In genomic region chr12:11797993-11798720, GRCh38 we compare ENCODE assay signal across 1 cellular context.
TF ChIP-seq lines count a peak whose summit lies in the region.

No MANE protein-coding gene starts in this region.

TF ChIP-seq in IMR-90, 13 proteins besides CTCF, POLR2A, EP300 and RAD21:
- TF ChIP-seq MXI1 (IDR thresholded peaks at IDR 0.05; ENCODE audit: borderline replicate concordance, low read depth, low read length) = no peak
- no peak for TF ChIP-seq NFE2L2 (IDR thresholded peaks at IDR 0.05; ENCODE audit: low read depth, low read length)
- no peak for TF ChIP-seq CHD1 (IDR thresholded peaks at IDR 0.05; ENCODE audit: low read depth, low read length)
- no peak for TF ChIP-seq ELK1 (IDR thresholded peaks at IDR 0.05; ENCODE audit: borderline replicate concordance, low read depth, low read length)
- TF ChIP-seq MAFK (IDR thresholded peaks at IDR 0.05; ENCODE audit: low read depth, low read length) = no peak
- TF ChIP-seq SMC3 (IDR thresholded peaks at IDR 0.05; ENCODE audit: low read depth, low read length) = no peak
- TF ChIP-seq MAZ (IDR thresholded peaks at IDR 0.05; ENCODE audit: borderline replicate concordance, low read depth, low read length) = no peak
- TF ChIP-seq RFX5 (IDR thresholded peaks at IDR 0.05; ENCODE audit: low read depth, low read length) = no peak
- TF ChIP-seq CEBPB (IDR thresholded peaks at IDR 0.05; ENCODE audit: low read depth, low read length) = no peak
- TF ChIP-seq RCOR1 (IDR thresholded peaks at IDR 0.05; ENCODE audit: insufficient replicate concordance, low read length) = no peak
- TF ChIP-seq FOS (IDR thresholded peaks at IDR 0.05; ENCODE audit: low read depth, low read length) = no peak
- TF ChIP-seq USF2 (IDR thresholded peaks at IDR 0.05; ENCODE audit: low read depth, low read length) = no peak
- TF ChIP-seq BHLHE40 (IDR thresholded peaks at IDR 0.05; ENCODE audit: low read depth, low read length) = no peak
TF ChIP-seq in IMR-90: peak in this region for 0.
